ENCODE assay signal across 10 cellular contexts in genomic region chr21:38990424-38990794, GRCh38.
A peak's percentile ranks its signal among the peaks of the same experiment; 100 is the strongest.
DNase-seq lines count a peak whose midpoint lies in the region; ATAC-seq and TF ChIP-seq lines count a peak whose summit lies in the region.
"Had no signal": no experiment of that assay in that cellular context is flagged by ENCODE, and none has a peak within 500 bp of the region (broad histone marks: within the 10 kb centered on the region; RNA-seq: fewer than 3 reads in every experiment).

No MANE protein-coding gene starts in this region.

- no peak overlapping the region for H3K9ac ChIP-seq in SK-N-MC (ENCODE audit: insufficient read length)

- peaks cover 65% of the 10 kb centered on the region for H3K4me1 Mint-ChIP-seq in type B pancreatic cell (ENCODE audit: unreplicated experiment)

- peak overlapping the region; percentile 76 for H3K27ac Mint-ChIP-seq in type B pancreatic cell

- peaks cover 67% of the 10 kb centered on the region for H3K4me1 ChIP-seq in cardiac muscle cell (ENCODE audit: low read depth)
- peaks cover 24 to 33% of the 10 kb centered on the region in 2 donors for H3K4me1 ChIP-seq in lung (ENCODE audit: control insufficient read depth in 2 of 2, insufficient read depth in 2 of 2, low read length in 2 of 2)

- no peaks in the 10 kb centered on the region for H3K9me3 Mint-ChIP-seq in type B pancreatic cell

- WGBS in lung, 2 donors = 46 to 53% methylated on average over 12 of the region's 12 CpGs

- H3K36me3 ChIP-seq in cardiac muscle cell (no peaks in the 10 kb centered on the region), SK-N-MC (ENCODE audit: insufficient read depth, low read length) (no peaks in the 10 kb centered on the region), lung (ENCODE audit: control insufficient read depth in 2 of 2, insufficient read depth in 2 of 2, low read length in 2 of 2) (no peaks in the 10 kb centered on the region)
- H3K36me3 ChIP-seq: right atrium auricular region had no signal

- H3K4me3 Mint-ChIP-seq in type B pancreatic cell = peak overlapping the region; percentile 70

- DNase-seq in cardiac muscle cell (ENCODE audit: low read depth in 1 of 2, low spot score in 1 of 2) = no peak
- DNase-seq in Right ventricle myocardium inferior (ENCODE audit: missing footprints) = no peak
- DNase-seq in SK-N-MC (ENCODE audit: low read depth, low spot score) = no peak
- no peak for DNase-seq in lung (ENCODE audit: low spot score)
- DNase-seq in type B pancreatic cell (ENCODE audit: extremely low spot score, unreplicated experiment) = no peak
- DNase-seq in retina = no peak
- no peak for DNase-seq in foreskin melanocyte
- no peak for DNase-seq in DMS53 treated with DMSO at 0.1 percent for 48 hours (lab: John Stamatoyannopoulos, UW; ENCODE audit: unreplicated experiment)
- DNase-seq: activated gamma-delta T cell treated with Interleukin-2 at 50 U/mL for 16 hours had no signal

- no peaks in the 10 kb centered on the region for H3K36me3 Mint-ChIP-seq in type B pancreatic cell

- no peak for ATAC-seq in Right ventricle myocardium inferior
- ATAC-seq in lung (ENCODE audit: insufficient read depth, low FRiP score) = no peak

- peak overlapping the region; percentile 71 for H3K27ac ChIP-seq in cardiac muscle cell
- H3K27ac ChIP-seq in SK-N-MC = peak overlapping the region; percentile 15; the same call in 1 of the 2 replicates
- peak overlapping the region; percentile 45 to 50 for H3K27ac ChIP-seq in lung (ENCODE audit: low read depth in 1 of 2, low read length in 1 of 2)

- TF ChIP-seq CTCF in cardiac muscle cell (IDR thresholded peaks at IDR 0.05; ENCODE audit: low read depth, low read length) (no peak), lung (IDR thresholded peaks at IDR 0.05; ENCODE audit: control extremely low read depth, extremely low read depth) (no peak), type B pancreatic cell (conservative IDR thresholded peaks at IDR 0.05) (no peak)

- H3K4me3 ChIP-seq in cardiac muscle cell (no peak overlapping the region), SK-N-MC (peak overlapping the region; percentile 29), lung (no peak overlapping the region)
- H3K4me3 ChIP-seq: right atrium auricular region had no signal

- H3K27me3 ChIP-seq in cardiac muscle cell = no peaks in the 10 kb centered on the region
- no peaks in the 10 kb centered on the region for H3K27me3 ChIP-seq in lung (ENCODE audit: control insufficient read depth, insufficient read depth)
- H3K27me3 ChIP-seq: right atrium auricular region had no signal

- peaks cover 38% of the 10 kb centered on the region for H3K27me3 Mint-ChIP-seq in type B pancreatic cell

- intact Hi-C loops in Right ventricle myocardium inferior (cut with DNase I) = loop anchor here (5.0 kb wide), 1 partner anchor 78 kb away; no protein-coding TSS in a partner anchor

- H3K9me3 ChIP-seq in cardiac muscle cell (ENCODE audit: low read depth) = no peaks in the 10 kb centered on the region
- H3K9me3 ChIP-seq in SK-N-MC (ENCODE audit: low read depth, low read length) = no peaks in the 10 kb centered on the region
- H3K9me3 ChIP-seq in lung (ENCODE audit: control insufficient read depth in 2 of 2, insufficient read depth in 1 of 2, low read length in 1 of 2) = no peaks in the 10 kb centered on the region
- H3K9me3 ChIP-seq: right atrium auricular region had no signal

Comparison
In these comparisons a context has a peak if more than half of its experiments do, and no peak if none do; other contexts are left out.
1. H3K27ac ChIP-seq: peak in every context shown above with its lines; median percentile 71 in cardiac muscle cell; 48 in lung; 15 in SK-N-MC.